Comparison of ENCODE assay signal across 16 cellular contexts in genomic region chr17:68641276-68642117, GRCh38. TPM values are rescaled to one million over a fixed set of nuclear protein-coding genes. Genes with fewer than 3 reads are reported as not detected.
DNase-seq lines count a peak whose midpoint lies in the region; ATAC-seq and TF ChIP-seq lines count a peak whose summit lies in the region.
"Had no signal": no experiment of that assay in that cellular context is flagged by ENCODE, and none has a peak within 500 bp of the region (broad histone marks: within the 10 kb centered on the region; RNA-seq: fewer than 3 reads in every experiment).

No MANE protein-coding gene starts in this region.

- ATAC-seq in left ventricle myocardium superior (no peak), GM23338 (no peak), left lobe of liver (peak; percentile 60), gastrocnemius medialis (peak; percentile 16 to 72), GM18870 (IDR thresholded peaks at IDR 0.05; ENCODE audit: unreplicated experiment) (no peak)

- DNase-seq in cardiac muscle cell (ENCODE audit: low read depth in 1 of 2, low spot score in 1 of 2) (peak in 1 of 2 donors; percentile 43), left ventricle myocardium superior (no peak), GM23338 (ENCODE audit: low spot score) (no peak), left lobe of liver (ENCODE audit: low spot score) (no peak), gastrocnemius medialis (peak in 1 of 2 donors; percentile 23), hepatocyte (ENCODE audit: low spot score) (no peak), islet precursor cell (no peak)
- DNase-seq: BE2C; CD4-positive, alpha-beta memory T cell; DMS79; EL; GDM1; H7; IMR-90 had no signal

- no peak overlapping the region for H3K27ac Mint-ChIP-seq in GM23338
- H3K27ac Mint-ChIP-seq: CD4-positive, alpha-beta memory T cell had no signal

- no peaks in the 10 kb centered on the region for H3K36me3 ChIP-seq in cardiac muscle cell
- H3K36me3 ChIP-seq in GM23338 (ENCODE audit: insufficient read depth), result 0 out of 2 replicates have a peak, but pooled peaks cover 2% of the 10 kb centered on the region
- no peaks in the 10 kb centered on the region for H3K36me3 ChIP-seq in gastrocnemius medialis
- H3K36me3 ChIP-seq in hepatocyte (replicated peaks; ENCODE audit: insufficient read depth, low read depth), result no peaks in the 10 kb centered on the region
- H3K36me3 ChIP-seq: BE2C had no signal

- H3K9me2 ChIP-seq in GM23338 (ENCODE audit: insufficient read depth) (peaks cover 5% of the 10 kb centered on the region), hepatocyte (replicated peaks; ENCODE audit: insufficient read depth) (no peaks in the 10 kb centered on the region)

- no peaks in the 10 kb centered on the region for H3K4me1 Mint-ChIP-seq in GM23338
- H3K4me1 Mint-ChIP-seq: CD4-positive, alpha-beta memory T cell had no signal

- H3F3A ChIP-seq in GM23338 (replicated peaks; ENCODE audit: low read depth), result no peaks in the 10 kb centered on the region

- intact Hi-C loops in left ventricle myocardium superior (cut with micrococcal nuclease) (no loop called here), gastrocnemius medialis (cut with DNase I; ENCODE audit: low total_unique reads) (loop anchor here (5.0 kb wide), 1 partner anchor 56 kb away; no protein-coding TSS in a partner anchor)

- in situ Hi-C loops in gastrocnemius medialis (cut with MboI; ENCODE audit: low sequenced_read_pairs in 4 of 4), result no loop called here

- H3K4me3 Mint-ChIP-seq in GM23338, result no peak overlapping the region
- H3K4me3 Mint-ChIP-seq: CD4-positive, alpha-beta memory T cell had no signal

- H3K27ac ChIP-seq in cardiac muscle cell, result peak overlapping the region; percentile 86
- no peak overlapping the region for H3K27ac ChIP-seq in GM23338 (ENCODE audit: low read depth)
- H3K27ac ChIP-seq in gastrocnemius medialis, result peak overlapping the region; percentile 13 to 65 (median 24)
- no peak overlapping the region for H3K27ac ChIP-seq in hepatocyte
- H3K27ac ChIP-seq: C4-2B had no signal

- TF ChIP-seq CTCF in cardiac muscle cell (IDR thresholded peaks at IDR 0.05; ENCODE audit: low read depth, low read length), result no peak
- TF ChIP-seq CTCF in GM23338 (conservative IDR thresholded peaks at IDR 0.05; ENCODE audit: low read depth in 2 of 2), result no peak
- TF ChIP-seq CTCF in gastrocnemius medialis (IDR thresholded peaks at IDR 0.05 in 4 of 5, conservative IDR thresholded peaks at IDR 0.05 in 1 of 5), result no peak
- no peak for TF ChIP-seq CTCF in hepatocyte (IDR thresholded peaks at IDR 0.05; ENCODE audit: poor library complexity)

- no peaks in the 10 kb centered on the region for H3K79me2 ChIP-seq in GM23338 (replicated peaks; ENCODE audit: insufficient read depth)
- no peaks in the 10 kb centered on the region for H3K79me2 ChIP-seq in hepatocyte

- H3K4me3 ChIP-seq in cardiac muscle cell (no peak overlapping the region), GM23338 (no peak overlapping the region), gastrocnemius medialis (no peak overlapping the region), hepatocyte (no peak overlapping the region)

- H3K4me2 ChIP-seq in GM23338 (no peak overlapping the region), hepatocyte (no peak overlapping the region)

- no peaks in the 10 kb centered on the region for H3K27me3 ChIP-seq in cardiac muscle cell
- no peaks in the 10 kb centered on the region for H3K27me3 ChIP-seq in GM23338 (ENCODE audit: insufficient read depth)
- H3K27me3 ChIP-seq in gastrocnemius medialis, result no peaks in the 10 kb centered on the region
- H3K27me3 ChIP-seq in hepatocyte, result peaks cover 6% of the 10 kb centered on the region

- H3K36me3 Mint-ChIP-seq in GM23338 (ENCODE audit: low read depth), result no peaks in the 10 kb centered on the region
- H3K36me3 Mint-ChIP-seq: CD4-positive, alpha-beta memory T cell had no signal

- H3K4me1 ChIP-seq in cardiac muscle cell (ENCODE audit: low read depth), result peaks cover 14% of the 10 kb centered on the region
- H3K4me1 ChIP-seq in GM23338 (ENCODE audit: insufficient read depth), result no peaks in the 10 kb centered on the region
- H3K4me1 ChIP-seq in gastrocnemius medialis, result no peaks in the 10 kb centered on the region
- no peaks in the 10 kb centered on the region for H3K4me1 ChIP-seq in hepatocyte (ENCODE audit: insufficient read depth)
- H3K4me1 ChIP-seq: BE2C had no signal

- WGBS in hepatocyte (ENCODE audit: low lambda C conversion rate, missing lambda C conversion rate), result 89% methylated on average over 9 of the region's 9 CpGs

- no peak for TF ChIP-seq POLR2A in gastrocnemius medialis (IDR thresholded peaks at IDR 0.05)

- no peaks in the 10 kb centered on the region for H4K20me1 ChIP-seq in GM23338 (replicated peaks; ENCODE audit: insufficient read depth)
- no peaks in the 10 kb centered on the region for H4K20me1 ChIP-seq in hepatocyte (ENCODE audit: insufficient read depth, poor library complexity, severe bottlenecking)

- no peaks in the 10 kb centered on the region for H3K27me3 Mint-ChIP-seq in GM23338 (ENCODE audit: insufficient read depth, low read depth, poor library complexity)

- no peaks in the 10 kb centered on the region for H3K9me3 Mint-ChIP-seq in GM23338

- H2AFZ ChIP-seq in GM23338 (0 out of 2 replicates have a peak overlapping the region, but pooled peaks have one; percentile 72), hepatocyte (no peak overlapping the region)

- H3K9me3 ChIP-seq in cardiac muscle cell (ENCODE audit: low read depth) (no peaks in the 10 kb centered on the region), gastrocnemius medialis (no peaks in the 10 kb centered on the region), hepatocyte (ENCODE audit: low read depth) (no peaks in the 10 kb centered on the region)
- H3K9me3 ChIP-seq: BE2C had no signal

TF ChIP-seq in GM23338, 12 proteins besides CTCF, POLR2A, EP300 and RAD21 (continues in another document):
- TF ChIP-seq ZNF462 (CRISPR knock-in tag; IDR thresholded peaks at IDR 0.05), result no peak

RNA-seq across cellular contexts. Expression of gene FAM20A, which starts 40.3 kb away (rescaled TPM):
- total RNA-seq in cardiac muscle cell (15.7 and 15.9 TPM in 2 replicates), left ventricle myocardium superior (7.6 TPM), left lobe of liver (52.4 TPM), gastrocnemius medialis (1 to 10 TPM in 3 of 4 donors, under 1 TPM in 1; 0.80 to 3.1 (median 1.4) TPM), hepatocyte (19.9 and 21.5 TPM in 2 replicates)
- polyA plus RNA-seq in cardiac muscle cell (11.5 and 15.6 TPM in 2 replicates), GM23338 (2016; fragmentation: Nextera tagmentation; extraction: Ambion mirVana) (1.2 and 1.3 TPM in 2 replicates), hepatocyte (39.7 and 41.1 TPM in 2 replicates)
- 1.4 and 1.6 TPM in 2 replicates for total RNA-seq in GM23338 (2014; rRNA removed; shearing (Covaris generic))
- total RNA-seq: CD4-positive, alpha-beta memory T cell; IMR-90 had no signal
- polyA plus RNA-seq: IMR-90 had no signal

Comparison
In these comparisons a context has a peak if more than half of its experiments do, and no peak if none do; other contexts are left out.
1. H3K27ac ChIP-seq: peak in cardiac muscle cell (single experiment) and gastrocnemius medialis (4 of 4); none in GM23338 (single experiment) and hepatocyte (single experiment).
2. ATAC-seq: peak in left lobe of liver (single experiment) and gastrocnemius medialis (2 of 2); none in left ventricle myocardium superior (single experiment), GM23338 (single experiment) and GM18870 (single experiment).